1 cellular context compared by ENCODE assay signal in the genomic region with DNA sequence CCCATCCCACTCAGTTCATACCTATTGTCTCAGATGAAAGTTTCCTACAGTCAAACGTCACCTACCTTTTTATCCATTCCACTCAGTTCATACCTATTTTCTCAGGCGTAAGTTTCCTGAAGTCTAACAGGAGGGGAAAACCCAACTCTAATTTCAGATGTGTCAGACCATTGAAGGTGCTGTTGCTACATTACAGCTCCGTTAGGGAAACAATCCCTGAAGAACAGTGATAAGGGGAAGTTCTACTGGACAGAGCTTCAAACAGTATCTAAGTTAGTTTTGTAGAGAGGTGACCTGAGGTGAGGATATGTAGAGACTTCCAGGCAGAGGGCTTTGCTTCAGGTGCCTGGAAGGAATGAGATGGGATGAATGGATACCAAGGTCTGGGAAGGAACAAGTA.
TF ChIP-seq lines count a peak whose summit lies in the region.

No MANE protein-coding gene starts in this region.

TF ChIP-seq in GM12878, 131 proteins besides CTCF, POLR2A, EP300 and RAD21 (continued from another document):
- TF ChIP-seq, protein P1, sequence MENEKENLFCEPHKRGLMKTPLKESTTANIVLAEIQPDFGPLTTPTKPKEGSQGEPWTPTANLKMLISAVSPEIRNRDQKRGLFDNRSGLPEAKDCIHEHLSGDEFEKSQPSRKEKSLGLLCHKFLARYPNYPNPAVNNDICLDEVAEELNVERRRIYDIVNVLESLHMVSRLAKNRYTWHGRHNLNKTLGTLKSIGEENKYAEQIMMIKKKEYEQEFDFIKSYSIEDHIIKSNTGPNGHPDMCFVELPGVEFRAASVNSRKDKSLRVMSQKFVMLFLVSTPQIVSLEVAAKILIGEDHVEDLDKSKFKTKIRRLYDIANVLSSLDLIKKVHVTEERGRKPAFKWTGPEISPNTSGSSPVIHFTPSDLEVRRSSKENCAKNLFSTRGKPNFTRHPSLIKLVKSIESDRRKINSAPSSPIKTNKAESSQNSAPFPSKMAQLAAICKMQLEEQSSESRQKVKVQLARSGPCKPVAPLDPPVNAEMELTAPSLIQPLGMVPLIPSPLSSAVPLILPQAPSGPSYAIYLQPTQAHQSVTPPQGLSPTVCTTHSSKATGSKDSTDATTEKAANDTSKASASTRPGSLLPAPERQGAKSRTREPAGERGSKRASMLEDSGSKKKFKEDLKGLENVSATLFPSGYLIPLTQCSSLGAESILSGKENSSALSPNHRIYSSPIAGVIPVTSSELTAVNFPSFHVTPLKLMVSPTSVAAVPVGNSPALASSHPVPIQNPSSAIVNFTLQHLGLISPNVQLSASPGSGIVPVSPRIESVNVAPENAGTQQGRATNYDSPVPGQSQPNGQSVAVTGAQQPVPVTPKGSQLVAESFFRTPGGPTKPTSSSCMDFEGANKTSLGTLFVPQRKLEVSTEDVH (IDR thresholded peaks at IDR 0.05; ENCODE audit: low read depth, partially characterized antibody): no peak
- TF ChIP-seq POU2F2 (IDR thresholded peaks at IDR 0.05; ENCODE audit: borderline replicate concordance, low read depth, low read length) (no peak), RCOR1 (conservative IDR thresholded peaks at IDR 0.05; ENCODE audit: low read depth, low read length) (no peak), NFXL1 (IDR thresholded peaks at IDR 0.05; ENCODE audit: borderline replicate concordance) (no peak), ZBED1 (IDR thresholded peaks at IDR 0.05; ENCODE audit: borderline replicate concordance) (no peak), IKZF1 (conservative IDR thresholded peaks at IDR 0.05) (peak; percentile 61; the same call in 1 of the 2 replicates), MTA3 (IDR thresholded peaks at IDR 0.05; ENCODE audit: borderline replicate concordance, low read length) (no peak)
- TF ChIP-seq, protein P2, sequence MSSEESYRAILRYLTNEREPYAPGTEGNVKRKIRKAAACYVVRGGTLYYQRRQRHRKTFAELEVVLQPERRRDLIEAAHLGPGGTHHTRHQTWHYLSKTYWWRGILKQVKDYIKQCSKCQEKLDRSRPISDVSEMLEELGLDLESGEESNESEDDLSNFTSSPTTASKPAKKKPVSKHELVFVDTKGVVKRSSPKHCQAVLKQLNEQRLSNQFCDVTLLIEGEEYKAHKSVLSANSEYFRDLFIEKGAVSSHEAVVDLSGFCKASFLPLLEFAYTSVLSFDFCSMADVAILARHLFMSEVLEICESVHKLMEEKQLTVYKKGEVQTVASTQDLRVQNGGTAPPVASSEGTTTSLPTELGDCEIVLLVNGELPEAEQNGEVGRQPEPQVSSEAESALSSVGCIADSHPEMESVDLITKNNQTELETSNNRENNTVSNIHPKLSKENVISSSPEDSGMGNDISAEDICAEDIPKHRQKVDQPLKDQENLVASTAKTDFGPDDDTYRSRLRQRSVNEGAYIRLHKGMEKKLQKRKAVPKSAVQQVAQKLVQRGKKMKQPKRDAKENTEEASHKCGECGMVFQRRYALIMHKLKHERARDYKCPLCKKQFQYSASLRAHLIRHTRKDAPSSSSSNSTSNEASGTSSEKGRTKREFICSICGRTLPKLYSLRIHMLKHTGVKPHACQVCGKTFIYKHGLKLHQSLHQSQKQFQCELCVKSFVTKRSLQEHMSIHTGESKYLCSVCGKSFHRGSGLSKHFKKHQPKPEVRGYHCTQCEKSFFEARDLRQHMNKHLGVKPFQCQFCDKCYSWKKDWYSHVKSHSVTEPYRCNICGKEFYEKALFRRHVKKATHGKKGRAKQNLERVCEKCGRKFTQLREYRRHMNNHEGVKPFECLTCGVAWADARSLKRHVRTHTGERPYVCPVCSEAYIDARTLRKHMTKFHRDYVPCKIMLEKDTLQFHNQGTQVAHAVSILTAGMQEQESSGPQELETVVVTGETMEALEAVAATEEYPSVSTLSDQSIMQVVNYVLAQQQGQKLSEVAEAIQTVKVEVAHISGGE (CRISPR knock-in tag; IDR thresholded peaks at IDR 0.05): no peak
- TF ChIP-seq, protein P3, sequence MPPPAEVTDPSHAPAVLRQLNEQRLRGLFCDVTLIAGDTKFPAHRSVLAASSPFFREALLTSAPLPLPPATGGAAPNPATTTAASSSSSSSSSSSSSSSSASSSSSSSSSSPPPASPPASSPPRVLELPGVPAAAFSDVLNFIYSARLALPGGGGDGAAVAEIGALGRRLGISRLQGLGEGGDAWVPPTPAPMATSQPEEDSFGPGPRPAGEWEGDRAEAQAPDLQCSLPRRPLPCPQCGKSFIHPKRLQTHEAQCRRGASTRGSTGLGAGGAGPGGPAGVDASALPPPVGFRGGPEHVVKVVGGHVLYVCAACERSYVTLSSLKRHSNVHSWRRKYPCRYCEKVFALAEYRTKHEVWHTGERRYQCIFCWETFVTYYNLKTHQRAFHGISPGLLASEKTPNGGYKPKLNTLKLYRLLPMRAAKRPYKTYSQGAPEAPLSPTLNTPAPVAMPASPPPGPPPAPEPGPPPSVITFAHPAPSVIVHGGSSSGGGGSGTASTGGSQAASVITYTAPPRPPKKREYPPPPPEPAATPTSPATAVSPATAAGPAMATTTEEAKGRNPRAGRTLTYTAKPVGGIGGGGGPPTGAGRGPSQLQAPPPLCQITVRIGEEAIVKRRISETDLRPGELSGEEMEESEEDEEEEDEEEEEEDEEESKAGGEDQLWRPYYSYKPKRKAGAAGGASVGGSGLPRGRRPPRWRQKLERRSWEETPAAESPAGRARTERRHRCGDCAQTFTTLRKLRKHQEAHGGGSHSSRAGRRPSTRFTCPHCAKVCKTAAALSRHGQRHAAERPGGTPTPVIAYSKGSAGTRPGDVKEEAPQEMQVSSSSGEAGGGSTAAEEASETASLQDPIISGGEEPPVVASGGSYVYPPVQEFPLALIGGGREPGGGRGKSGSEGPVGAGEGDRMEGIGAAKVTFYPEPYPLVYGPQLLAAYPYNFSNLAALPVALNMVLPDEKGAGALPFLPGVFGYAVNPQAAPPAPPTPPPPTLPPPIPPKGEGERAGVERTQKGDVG (CRISPR knock-in tag; IDR thresholded peaks at IDR 0.05): no peak
